In the genomic region with DNA sequence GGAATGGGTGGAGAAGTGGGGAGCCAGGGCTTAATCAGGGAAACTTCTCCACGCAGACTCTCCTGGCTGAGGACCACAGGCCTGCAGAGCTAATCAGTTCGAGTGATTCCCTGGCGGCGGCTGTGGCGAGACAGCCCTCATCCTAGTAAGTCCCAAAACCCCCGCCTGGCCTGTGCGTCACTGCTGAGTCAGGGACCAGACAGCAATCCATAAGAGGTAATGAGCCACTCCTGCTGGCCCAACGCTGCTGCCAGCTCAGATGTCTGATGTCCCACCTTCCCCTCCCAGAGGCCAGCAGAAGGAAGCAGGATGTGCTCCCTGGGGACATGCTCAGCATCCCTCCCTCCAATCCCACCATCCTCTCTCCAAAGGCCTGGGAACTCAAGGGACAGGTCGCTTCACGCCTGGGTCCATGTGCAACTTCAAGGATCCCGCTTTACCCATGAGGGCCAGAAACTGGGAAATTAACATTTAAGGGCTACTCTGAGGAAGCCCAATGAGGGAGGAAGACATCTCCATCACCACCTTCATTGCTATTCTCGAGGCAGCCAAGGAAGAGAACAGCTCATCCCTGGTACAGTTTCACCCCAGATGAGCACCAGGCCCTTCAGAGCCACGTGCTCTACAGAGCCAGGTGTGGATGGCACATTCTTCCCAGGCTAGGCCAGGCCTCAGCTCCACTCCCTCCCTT, we compare ENCODE assay signal across 14 cellular contexts. TPM values are rescaled to one million over a fixed set of nuclear protein-coding genes. Genes with fewer than 3 reads are reported as not detected.
DNase-seq lines count a peak whose midpoint lies in the region; ATAC-seq, FAIRE-seq and TF ChIP-seq lines count a peak whose summit lies in the region.
"Had no signal": no experiment of that assay in that cellular context is flagged by ENCODE, and none has a peak within 500 bp of the region (broad histone marks: within the 10 kb centered on the region; RNA-seq: fewer than 3 reads in every experiment).

No MANE protein-coding gene starts in this region.

- H3K4me1 ChIP-seq in ACC112 (ENCODE audit: control insufficient read depth, insufficient read depth, low read length, unreplicated experiment): peaks cover 91% of the 10 kb centered on the region
- peaks cover 5% of the 10 kb centered on the region; the same call in 1 of the 2 replicates for H3K4me1 ChIP-seq in HEK293 (ENCODE audit: control insufficient read depth, insufficient read depth, low read length)

- H3K4me3 Mint-ChIP-seq in activated CD4-positive, alpha-beta T cell treated with anti-CD3 and anti-CD28 coated beads for 36 hours: no peak overlapping the region
- H3K4me3 Mint-ChIP-seq: IgD-negative memory B cell; naive thymus-derived CD4-positive, alpha-beta T cell had no signal

- in situ Hi-C loops in astrocyte of the cerebellum (cut with HindIII; ENCODE audit: low sequenced_read_pairs): no loop called here

- peaks cover 55% of the 10 kb centered on the region for H3K79me2 ChIP-seq in ACC112 (ENCODE audit: control insufficient read depth, insufficient read depth, low read length, unreplicated experiment)

- FAIRE-seq in D721Med (lab: Jason Lieb, UNC): no peak

- H3K4me1 Mint-ChIP-seq in activated CD4-positive, alpha-beta T cell treated with anti-CD3 and anti-CD28 coated beads for 36 hours: peaks cover 18% of the 10 kb centered on the region

- H3K27ac ChIP-seq in ACC112 (ENCODE audit: low read depth, low read length): peak overlapping the region; percentile 90
- no peak overlapping the region for H3K27ac ChIP-seq in HEK293 (ENCODE audit: extremely low read depth, low read depth, low read length)
- no peak overlapping the region for H3K27ac ChIP-seq in substantia nigra (ENCODE audit: low read depth, low read length, poor library complexity, severe bottlenecking)
- H3K27ac ChIP-seq: BLaER1 treated with 17β-estradiol and CSF1 and Interleukin-3, amounts not matched to agents 10 nM and 100 nM; PC-9; VCaP had no signal

- ATAC-seq in activated CD4-positive, alpha-beta T cell treated with anti-CD3 and anti-CD28 coated beads for 36 hours: no peak
- ATAC-seq: naive thymus-derived CD4-positive, alpha-beta T cell had no signal

- H3K4me3 ChIP-seq in ACC112 (ENCODE audit: low read depth, low read length) (no peak overlapping the region), HEK293 (ENCODE audit: low read depth, low read length) (no peak overlapping the region), astrocyte of the cerebellum (ENCODE audit: low read depth, low read length) (no peak overlapping the region)
- H3K4me3 ChIP-seq: BLaER1 treated with 17β-estradiol and CSF1 and Interleukin-3, amounts not matched to agents 10 nM and 100 nM; PC-9 had no signal

- H3K27me3 ChIP-seq in ACC112 (ENCODE audit: insufficient read depth, low read length): no peaks in the 10 kb centered on the region
- H3K27me3 ChIP-seq: BLaER1 treated with 17β-estradiol and CSF1 and Interleukin-3, amounts not matched to agents 10 nM and 100 nM had no signal

- H3K9me3 Mint-ChIP-seq in activated CD4-positive, alpha-beta T cell treated with anti-CD3 and anti-CD28 coated beads for 36 hours (ENCODE audit: low read depth): no peaks in the 10 kb centered on the region
- H3K9me3 Mint-ChIP-seq: IgD-negative memory B cell; naive thymus-derived CD4-positive, alpha-beta T cell had no signal

- no peak overlapping the region for H2AFZ ChIP-seq in ACC112 (ENCODE audit: low read length, unreplicated experiment)
- H2AFZ ChIP-seq: PC-9 had no signal

- CTCF ChIA-PET in HEK293 (lab: Yijun Ruan, JAX): interaction anchor here (0.7 to 1.4 kb wide), 5 partner anchors 18 to 1035 kb away, joined by 3 to 4 read pairs (median 4); no protein-coding TSS in a partner anchor
- CTCF ChIA-PET in activated CD4-positive, alpha-beta T cell treated with anti-CD3 and anti-CD28 coated beads for 36 hours (lab: Charles Lee): no interaction called here

- TF ChIP-seq CTCF in HEK293 (tag by site-specific recombination; IDR thresholded peaks at IDR 0.05) (no peak), astrocyte of the cerebellum (IDR thresholded peaks at IDR 0.05; ENCODE audit: low read depth, low read length, missing control alignments) (no peak), D721Med (IDR thresholded peaks at IDR 0.05; ENCODE audit: insufficient read depth, missing control alignments) (no peak)

- H3K36me3 ChIP-seq in ACC112 (ENCODE audit: insufficient read depth, low read length) (peaks cover 31% of the 10 kb centered on the region), HEK293 (ENCODE audit: control insufficient read depth in 2 of 2, insufficient read depth in 1 of 2, low read length in 2 of 2) (peaks cover 38 to 89% of the 10 kb centered on the region in 2 experiments)

- intact Hi-C loops in activated CD4-positive, alpha-beta T cell treated with anti-CD3 and anti-CD28 coated beads for 36 hours (cut with DNase I, micrococcal nuclease): no loop called here

- no peaks in the 10 kb centered on the region for H3K9me3 ChIP-seq in HEK293 (ENCODE audit: control insufficient read depth, insufficient read depth, low read depth, low read length)
- H3K9me3 ChIP-seq: BLaER1 treated with 17β-estradiol and CSF1 and Interleukin-3, amounts not matched to agents 10 nM and 100 nM had no signal

- DNase-seq in astrocyte of the cerebellum (ENCODE audit: low read depth) (peak; percentile 90), hepatic stellate cell (ENCODE audit: low spot score) (peak; percentile 95), D721Med (ENCODE audit: insufficient read length, low spot score) (no peak), substantia nigra (lab: John Stamatoyannopoulos, UW) (no peak)
- DNase-seq in activated CD8-positive, alpha-beta memory T cell treated with anti-CD3 and anti-CD28 coated beads, Interleukin-2, amount 50 U/mL, for 4 hours: no peak
- DNase-seq in activated CD4-positive, alpha-beta T cell treated with anti-CD3 and anti-CD28 coated beads for 36 hours: no peak
- DNase-seq: naive thymus-derived CD4-positive, alpha-beta T cell; NCI-H2107; PC-9 had no signal

- H3K36me3 Mint-ChIP-seq in activated CD4-positive, alpha-beta T cell treated with anti-CD3 and anti-CD28 coated beads for 36 hours (ENCODE audit: low read depth): peaks cover 61% of the 10 kb centered on the region

- POLR2A ChIA-PET in HEK293 (lab: Yijun Ruan, JAX): interaction anchor here (4.6 kb wide), 1 partner anchor 7 kb away, joined by 26 read pairs; a partner anchor contains a TSS
- POLR2A ChIA-PET in activated CD4-positive, alpha-beta T cell treated with anti-CD3 and anti-CD28 coated beads for 36 hours (lab: Charles Lee): no interaction called here

- no peak overlapping the region for H3K27ac Mint-ChIP-seq in activated CD4-positive, alpha-beta T cell treated with anti-CD3 and anti-CD28 coated beads for 36 hours
- H3K27ac Mint-ChIP-seq: IgD-negative memory B cell had no signal

- no peaks in the 10 kb centered on the region for H3K27me3 Mint-ChIP-seq in activated CD4-positive, alpha-beta T cell treated with anti-CD3 and anti-CD28 coated beads for 36 hours
- H3K27me3 Mint-ChIP-seq: IgD-negative memory B cell; naive thymus-derived CD4-positive, alpha-beta T cell had no signal

TF ChIP-seq in HEK293, 187 proteins besides CTCF, POLR2A, EP300 and RAD21:
- TF ChIP-seq, protein P1, sequence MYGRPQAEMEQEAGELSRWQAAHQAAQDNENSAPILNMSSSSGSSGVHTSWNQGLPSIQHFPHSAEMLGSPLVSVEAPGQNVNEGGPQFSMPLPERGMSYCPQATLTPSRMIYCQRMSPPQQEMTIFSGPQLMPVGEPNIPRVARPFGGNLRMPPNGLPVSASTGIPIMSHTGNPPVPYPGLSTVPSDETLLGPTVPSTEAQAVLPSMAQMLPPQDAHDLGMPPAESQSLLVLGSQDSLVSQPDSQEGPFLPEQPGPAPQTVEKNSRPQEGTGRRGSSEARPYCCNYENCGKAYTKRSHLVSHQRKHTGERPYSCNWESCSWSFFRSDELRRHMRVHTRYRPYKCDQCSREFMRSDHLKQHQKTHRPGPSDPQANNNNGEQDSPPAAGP (tag by site-specific recombination; IDR thresholded peaks at IDR 0.05): peak; percentile 81
- no peak for TF ChIP-seq ZIC2 (tag by site-specific recombination; IDR thresholded peaks at IDR 0.05)
TF ChIP-seq in HEK293: peak in this region for 1.

RNA-seq across cellular contexts. Expression of a gene that starts 7.9 kb away (rescaled TPM):
- total RNA-seq in activated CD4-positive, alpha-beta T cell treated with anti-CD3 and anti-CD28 coated beads for 36 hours: 100 to 1,000 TPM; 189 to 192 TPM

RNA-seq across cellular contexts. Expression of a gene that starts 19.6 kb away (rescaled TPM):
- total RNA-seq in activated CD4-positive, alpha-beta T cell treated with anti-CD3 and anti-CD28 coated beads for 36 hours: 1 to 10 TPM in 1 of 2 experiments, under 1 TPM in 1; 0.81 to 1.1 TPM

RNA-seq across cellular contexts. Expression of a gene that starts 45.6 kb away (rescaled TPM):
- total RNA-seq in activated CD4-positive, alpha-beta T cell treated with anti-CD3 and anti-CD28 coated beads for 36 hours: 10 to 100 TPM; 16.4 to 18.0 TPM

RNA-seq across cellular contexts. Expression of a gene that starts 55.7 kb away (rescaled TPM):
- 10 to 100 TPM; 55.1 to 77.0 TPM for total RNA-seq in activated CD4-positive, alpha-beta T cell treated with anti-CD3 and anti-CD28 coated beads for 36 hours

Comparison
In these comparisons a context has a peak if more than half of its experiments do, and no peak if none do; other contexts are left out.
1. DNase-seq: peak in astrocyte of the cerebellum (single experiment) and hepatic stellate cell (single experiment); none in D721Med (single experiment), activated CD8-positive, alpha-beta memory T cell treated with anti-CD3 and anti-CD28 coated beads, Interleukin-2, amount 50 U/mL, for 4 hours (single experiment), activated CD4-positive, alpha-beta T cell treated with anti-CD3 and anti-CD28 coated beads for 36 hours (single experiment) and substantia nigra (0 of 49).